Comparison of ENCODE assay signal across 8 cellular contexts in the genomic region with DNA sequence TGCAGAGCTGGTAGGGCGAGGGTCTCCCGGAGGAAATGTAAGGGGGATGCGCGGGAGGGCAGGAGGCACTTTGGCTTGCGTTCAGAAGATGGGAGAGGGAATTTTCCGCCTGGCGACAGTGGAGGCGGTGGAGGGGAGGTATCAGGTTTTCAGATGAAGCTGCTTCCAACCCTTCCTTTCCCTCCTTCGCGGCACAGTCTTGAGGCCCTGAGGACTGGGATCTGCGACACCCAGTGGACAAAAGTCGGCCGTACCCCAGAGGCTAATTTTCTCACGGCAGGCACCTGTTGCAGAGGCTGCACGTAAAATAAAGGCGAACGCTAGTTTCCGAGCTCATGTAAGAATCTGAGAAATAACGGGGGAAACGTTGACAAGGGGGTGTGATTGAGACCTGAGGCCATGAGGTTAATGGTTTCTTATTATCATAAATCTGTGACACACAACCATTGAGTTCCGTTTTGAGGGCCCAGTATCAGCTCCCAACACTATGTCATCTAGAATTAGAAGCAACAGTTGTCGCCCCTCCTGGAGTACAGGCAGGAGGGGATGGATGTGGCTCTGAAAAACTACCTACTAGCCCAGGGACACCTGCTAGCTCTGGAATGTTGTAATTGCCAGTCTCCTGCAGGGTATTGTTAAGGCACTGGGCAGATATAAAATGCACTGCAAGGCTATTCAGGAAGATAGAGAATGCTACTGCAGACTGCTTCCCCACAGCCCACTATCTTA. TPM values are rescaled to one million over a fixed set of nuclear protein-coding genes. Genes with fewer than 3 reads are reported as not detected.
A peak's percentile ranks its signal among the peaks of the same experiment; 100 is the strongest.
DNase-seq lines count a peak whose midpoint lies in the region; ATAC-seq lines count a peak whose summit lies in the region.

No MANE protein-coding gene starts in this region.

- H3K9me3 Mint-ChIP-seq in stimulated activated naive CD8-positive, alpha-beta T cell treated with anti-CD3 and anti-CD28 coated beads, Interleukin-15, amount 100 ng/mL, for 72 hours: no peaks in the 10 kb centered on the region

- H3K4me3 ChIP-seq in esophagus (ENCODE audit: low read depth in 1 of 2, low read length in 2 of 2) (peak overlapping the region; percentile 35 to 44), muscle layer of duodenum (ENCODE audit: low read depth in 1 of 2, low read length in 2 of 2) (peak overlapping the region; percentile 55 to 68)

- 7 to 25% methylated on average over 22 of the region's 22 CpGs for WGBS in esophagus, 2 donors

- H3K27ac ChIP-seq in esophagus (ENCODE audit: low read depth in 2 of 2, low read length in 1 of 2) (peak overlapping the region in 1 of 2 donors; percentile 47), muscle layer of duodenum (ENCODE audit: low read length) (no peak overlapping the region)

- peak overlapping the region; percentile 78 to 97 for H3K27ac Mint-ChIP-seq in stimulated activated naive CD8-positive, alpha-beta T cell treated with anti-CD3 and anti-CD28 coated beads, Interleukin-15, amount 100 ng/mL, for 72 hours

- ATAC-seq in GM18868 (IDR thresholded peaks at IDR 0.05; ENCODE audit: unreplicated experiment): peak; percentile 57
- peak; percentile 46 for ATAC-seq in HG03354 (IDR thresholded peaks at IDR 0.05; ENCODE audit: poor library complexity, severe bottlenecking, unreplicated experiment)
- ATAC-seq in stimulated activated naive CD8-positive, alpha-beta T cell treated with anti-CD3 and anti-CD28 coated beads, Interleukin-15, amount 100 ng/mL, for 72 hours: peak; percentile 65

- no peaks in the 10 kb centered on the region for H3K4me1 ChIP-seq in esophagus (ENCODE audit: control insufficient read depth in 2 of 2, insufficient read depth in 2 of 2, low read length in 1 of 2)
- peaks cover 0 to 9% of the 10 kb centered on the region in 2 donors for H3K4me1 ChIP-seq in muscle layer of duodenum (ENCODE audit: control insufficient read depth in 1 of 2, insufficient read depth in 2 of 2, low read length in 2 of 2)

- H3K36me3 ChIP-seq in esophagus (ENCODE audit: control insufficient read depth in 2 of 2, insufficient read depth in 2 of 2, low read length in 1 of 2): no peaks in the 10 kb centered on the region
- no peaks in the 10 kb centered on the region for H3K36me3 ChIP-seq in muscle layer of duodenum (ENCODE audit: control insufficient read depth in 1 of 2, insufficient read depth in 2 of 2, low read length in 2 of 2)

- no peaks in the 10 kb centered on the region for H3K27me3 Mint-ChIP-seq in stimulated activated naive CD8-positive, alpha-beta T cell treated with anti-CD3 and anti-CD28 coated beads, Interleukin-15, amount 100 ng/mL, for 72 hours

- peaks cover 0 to 4% of the 10 kb centered on the region in 2 donors for H3K9me3 ChIP-seq in esophagus (ENCODE audit: control insufficient read depth in 2 of 2, insufficient read depth in 1 of 2, low read depth in 1 of 2, low read length in 1 of 2)
- H3K9me3 ChIP-seq in muscle layer of duodenum (ENCODE audit: control insufficient read depth in 1 of 2, low read length in 2 of 2): no peaks in the 10 kb centered on the region

- H3K4me3 Mint-ChIP-seq in stimulated activated naive CD8-positive, alpha-beta T cell treated with anti-CD3 and anti-CD28 coated beads, Interleukin-15, amount 100 ng/mL, for 72 hours: peak overlapping the region; percentile 92 to 95

- H3K4me1 Mint-ChIP-seq in stimulated activated naive CD8-positive, alpha-beta T cell treated with anti-CD3 and anti-CD28 coated beads, Interleukin-15, amount 100 ng/mL, for 72 hours: peaks cover 41% of the 10 kb centered on the region

- DNase-seq in AML-193 (lab: John Stamatoyannopoulos, UW) (peak; percentile 9 to 25), NCI-H526 (lab: John Stamatoyannopoulos, UW) (peak; percentile 64 to 81), activated T-cell treated with anti-CD3 and anti-CD28 coated beads for 24 hours (ENCODE audit: low read depth) (peak; percentile 33)
- peak; percentile 29 to 53 for DNase-seq in stimulated activated naive CD8-positive, alpha-beta T cell treated with anti-CD3 and anti-CD28 coated beads, Interleukin-15, amount 100 ng/mL, for 72 hours

- peaks cover 0 to 8% of the 10 kb centered on the region in 2 donors for H3K27me3 ChIP-seq in esophagus (ENCODE audit: control insufficient read depth in 1 of 2, insufficient read depth in 2 of 2, low read length in 2 of 2)
- no peaks in the 10 kb centered on the region for H3K27me3 ChIP-seq in muscle layer of duodenum (ENCODE audit: low read depth, low read length)

RNA-seq across cellular contexts. Expression of gene ZCCHC18, which starts 1.1 kb away (rescaled TPM):
- under 1 TPM; 0.51 to 0.71 TPM for polyA plus RNA-seq in esophagus

RNA-seq across cellular contexts. Expression of gene TMSB15C, which starts 37.4 kb away (rescaled TPM):
- polyA plus RNA-seq in esophagus: under 1 TPM; 0.24 to 0.28 TPM

RNA-seq across cellular contexts. Expression of gene SLC25A53, which starts 43.4 kb away (rescaled TPM):
- 1 to 10 TPM; 2.9 to 4.1 TPM for polyA plus RNA-seq in esophagus

RNA-seq across cellular contexts. Expression of gene FAM199X, which starts 52.9 kb away (rescaled TPM):
- polyA plus RNA-seq in esophagus: 1 to 10 TPM; 4.5 to 5.8 TPM

Comparison
In these comparisons a context has a peak if more than half of its experiments do, and no peak if none do; other contexts are left out.
1. DNase-seq: peak in every context shown above with its lines; median percentile 72 in NCI-H526; 41 in stimulated activated naive CD8-positive, alpha-beta T cell treated with anti-CD3 and anti-CD28 coated beads, Interleukin-15, amount 100 ng/mL, for 72 hours; 33 in activated T-cell treated with anti-CD3 and anti-CD28 coated beads for 24 hours; 17 in AML-193.